Comparison of ENCODE assay signal across 8 cellular contexts in the genomic region with DNA sequence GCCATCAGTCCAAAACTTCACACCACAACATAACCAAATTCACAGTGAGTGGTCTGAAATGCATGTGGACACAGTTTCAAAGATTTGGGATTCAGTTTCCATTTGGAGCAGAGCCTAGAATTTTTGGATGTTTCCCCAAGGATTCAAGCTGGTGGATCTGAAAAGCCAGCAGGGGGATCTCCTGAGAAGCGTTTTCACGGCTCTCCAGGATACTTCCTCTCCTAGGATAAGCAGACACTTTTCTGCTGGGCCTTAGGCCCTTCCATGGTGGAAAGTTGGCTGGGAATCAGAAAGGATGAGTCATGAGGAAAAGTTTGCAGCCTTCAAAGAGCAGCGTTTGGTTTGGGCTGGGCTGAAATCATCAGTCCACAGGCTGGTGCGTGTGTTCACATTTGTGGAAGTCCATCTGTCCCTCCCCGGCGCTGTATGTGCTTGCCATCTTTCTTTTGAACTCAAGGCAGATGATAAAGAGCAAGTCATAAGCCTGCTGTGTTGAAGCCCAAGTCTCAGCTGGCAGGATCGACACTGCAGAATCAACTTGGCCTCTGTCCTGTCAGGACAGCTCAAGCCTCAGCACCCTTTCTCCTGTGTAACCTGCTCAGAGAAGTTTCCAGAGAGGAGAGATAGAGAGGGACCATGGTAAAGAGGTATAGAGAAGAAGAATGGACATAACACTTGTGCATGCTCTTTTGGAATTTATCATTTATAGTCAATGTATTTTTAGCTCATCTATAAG.
DNase-seq lines count a peak whose midpoint lies in the region; ATAC-seq and TF ChIP-seq lines count a peak whose summit lies in the region.

No MANE protein-coding gene starts in this region.

- TF ChIP-seq CTCF in thoracic aorta (IDR thresholded peaks at IDR 0.05) (no peak), OCI-LY7 (conservative IDR thresholded peaks at IDR 0.05; ENCODE audit: low read length) (no peak)

- H3K4me3 ChIP-seq in thoracic aorta (no peak overlapping the region), OCI-LY7 (ENCODE audit: low read depth, low read length, poor library complexity, severe bottlenecking) (no peak overlapping the region)

- no peaks in the 10 kb centered on the region for H4K20me1 ChIP-seq in OCI-LY7 (ENCODE audit: insufficient read depth, low read length)

- intact Hi-C loops in OCI-LY7 (cut with micrococcal nuclease; ENCODE audit: unreplicated experiment), result no loop called here

- H3K9me3 ChIP-seq in thoracic aorta (no peaks in the 10 kb centered on the region), OCI-LY7 (ENCODE audit: low read length) (no peaks in the 10 kb centered on the region)

- H3K4me1 ChIP-seq in thoracic aorta (ENCODE audit: control insufficient read depth in 1 of 2, low read depth in 2 of 2) (peaks cover 0 to 5% of the 10 kb centered on the region in 2 donors), OCI-LY7 (ENCODE audit: insufficient read depth, low read length, poor library complexity, severe bottlenecking) (no peaks in the 10 kb centered on the region)

- H3K27me3 ChIP-seq in thoracic aorta (replicated peaks; ENCODE audit: insufficient read depth), result no peaks in the 10 kb centered on the region

- H3K36me3 ChIP-seq in thoracic aorta, result no peaks in the 10 kb centered on the region
- H3K36me3 ChIP-seq in OCI-LY7 (ENCODE audit: insufficient read depth, low read length), result no peaks in the 10 kb centered on the region

- BruUV-seq in OCI-LY7 (replicated peaks; lab: Mats Ljungman, UMichigan), result no TSS peak

- H3K9me2 ChIP-seq in OCI-LY7 (ENCODE audit: insufficient read depth, low read length), result no peaks in the 10 kb centered on the region

- POLR2A ChIA-PET in OCI-LY7 (lab: Charles Lee), result no interaction called here

- DNase-seq in HK-2 (ENCODE audit: unreplicated experiment) (peak; percentile 7), brain pericyte (ENCODE audit: low read depth, low spot score) (peak; percentile 78), iris pigment epithelial cell (ENCODE audit: low read depth) (peak; percentile 78), thoracic aorta (ENCODE audit: low spot score) (peak; percentile 20), NCI-H526 treated with DMSO at 0.1 percent for 48 hours (lab: John Stamatoyannopoulos, UW) (no peak), GDM1 (lab: John Stamatoyannopoulos, UW) (no peak), OCI-LY7 (ENCODE audit: low spot score) (no peak)
- no peak for DNase-seq in activated CD4-positive, CD25-positive, alpha-beta regulatory T cell (lab: John Stamatoyannopoulos, UW)

- H3K79me2 ChIP-seq in OCI-LY7 (ENCODE audit: insufficient read depth, low read depth, low read length), result no peaks in the 10 kb centered on the region

- ATAC-seq in thoracic aorta (ENCODE audit: insufficient number of reproducible peaks, low FRiP score, low read depth), result peak; percentile 95

- H3K27ac ChIP-seq in thoracic aorta, result no peak overlapping the region
- H3K27ac ChIP-seq in OCI-LY7 (ENCODE audit: low read depth, low read length, poor library complexity, severe bottlenecking), result no peak overlapping the region

- H3K4me2 ChIP-seq in OCI-LY7 (ENCODE audit: low read length), result no peak overlapping the region

- no peak overlapping the region for H2AFZ ChIP-seq in OCI-LY7 (ENCODE audit: low read length)

- CTCF ChIA-PET in OCI-LY7 (lab: Charles Lee; ENCODE audit: unreplicated experiment), result no interaction called here

Comparison
In these comparisons a context has a peak if more than half of its experiments do, and no peak if none do; other contexts are left out.
1. DNase-seq: peak in HK-2 (single experiment), brain pericyte (single experiment), iris pigment epithelial cell (single experiment) and thoracic aorta (single experiment); none in NCI-H526 treated with DMSO at 0.1 percent for 48 hours (single experiment), GDM1 (single experiment), OCI-LY7 (single experiment) and activated CD4-positive, CD25-positive, alpha-beta regulatory T cell (0 of 4).